ENCODE assay signal across 2 cellular contexts in the genomic region with DNA sequence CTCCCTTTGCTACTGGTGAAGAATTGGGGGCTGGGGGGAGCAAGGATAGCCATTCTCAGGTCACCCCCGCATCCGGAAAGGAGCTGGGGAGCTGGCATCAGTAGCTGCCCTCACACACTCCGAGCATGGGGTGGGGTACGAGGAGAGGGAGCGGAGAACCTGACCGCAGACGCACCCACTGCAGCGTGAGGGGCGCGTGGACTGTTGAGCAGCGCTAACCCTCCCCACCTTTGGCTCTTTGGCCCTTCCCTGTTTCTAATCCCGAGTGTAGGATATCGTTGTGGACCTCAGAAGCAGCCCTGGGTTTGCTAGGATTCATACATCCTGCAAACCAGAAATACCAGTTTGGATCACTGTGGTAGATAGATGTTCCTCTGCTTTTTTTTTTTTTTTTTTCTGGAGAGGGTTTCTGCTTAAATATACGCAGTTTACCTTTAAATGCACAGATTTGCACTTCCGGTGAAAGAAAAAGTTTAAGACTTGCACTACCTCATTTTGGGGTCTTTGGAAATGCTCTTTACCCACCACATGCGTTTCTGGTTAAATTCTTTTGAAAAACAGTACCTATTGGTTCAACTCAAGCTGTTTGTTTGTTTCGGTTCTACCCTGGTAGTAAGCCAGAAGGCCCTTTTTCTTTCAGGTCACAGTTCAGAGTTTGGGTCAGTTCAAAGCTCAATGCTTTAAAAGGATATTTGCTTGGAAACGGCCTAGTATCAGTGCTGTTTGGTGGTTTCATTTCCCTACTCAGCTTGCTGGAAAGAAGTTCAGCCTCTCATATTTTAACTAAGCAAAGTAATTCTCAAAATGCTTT.
A peak's percentile ranks its signal among the peaks of the same experiment; 100 is the strongest.
TF ChIP-seq lines count a peak whose summit lies in the region.

No MANE protein-coding gene starts in this region.

TF ChIP-seq in PFSK-1, 5 proteins besides CTCF, POLR2A, EP300 and RAD21:
- peak; percentile 38; the same call in 1 of the 2 replicates for TF ChIP-seq SIN3A (IDR thresholded peaks at IDR 0.05; ENCODE audit: borderline replicate concordance, insufficient read depth, low read length)
- TF ChIP-seq, protein P1, sequence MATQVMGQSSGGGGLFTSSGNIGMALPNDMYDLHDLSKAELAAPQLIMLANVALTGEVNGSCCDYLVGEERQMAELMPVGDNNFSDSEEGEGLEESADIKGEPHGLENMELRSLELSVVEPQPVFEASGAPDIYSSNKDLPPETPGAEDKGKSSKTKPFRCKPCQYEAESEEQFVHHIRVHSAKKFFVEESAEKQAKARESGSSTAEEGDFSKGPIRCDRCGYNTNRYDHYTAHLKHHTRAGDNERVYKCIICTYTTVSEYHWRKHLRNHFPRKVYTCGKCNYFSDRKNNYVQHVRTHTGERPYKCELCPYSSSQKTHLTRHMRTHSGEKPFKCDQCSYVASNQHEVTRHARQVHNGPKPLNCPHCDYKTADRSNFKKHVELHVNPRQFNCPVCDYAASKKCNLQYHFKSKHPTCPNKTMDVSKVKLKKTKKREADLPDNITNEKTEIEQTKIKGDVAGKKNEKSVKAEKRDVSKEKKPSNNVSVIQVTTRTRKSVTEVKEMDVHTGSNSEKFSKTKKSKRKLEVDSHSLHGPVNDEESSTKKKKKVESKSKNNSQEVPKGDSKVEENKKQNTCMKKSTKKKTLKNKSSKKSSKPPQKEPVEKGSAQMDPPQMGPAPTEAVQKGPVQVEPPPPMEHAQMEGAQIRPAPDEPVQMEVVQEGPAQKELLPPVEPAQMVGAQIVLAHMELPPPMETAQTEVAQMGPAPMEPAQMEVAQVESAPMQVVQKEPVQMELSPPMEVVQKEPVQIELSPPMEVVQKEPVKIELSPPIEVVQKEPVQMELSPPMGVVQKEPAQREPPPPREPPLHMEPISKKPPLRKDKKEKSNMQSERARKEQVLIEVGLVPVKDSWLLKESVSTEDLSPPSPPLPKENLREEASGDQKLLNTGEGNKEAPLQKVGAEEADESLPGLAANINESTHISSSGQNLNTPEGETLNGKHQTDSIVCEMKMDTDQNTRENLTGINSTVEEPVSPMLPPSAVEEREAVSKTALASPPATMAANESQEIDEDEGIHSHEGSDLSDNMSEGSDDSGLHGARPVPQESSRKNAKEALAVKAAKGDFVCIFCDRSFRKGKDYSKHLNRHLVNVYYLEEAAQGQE (IDR thresholded peaks at IDR 0.05; ENCODE audit: insufficient read depth in 1 of 2, low read depth in 2 of 2, low read length in 2 of 2): no peak

TF ChIP-seq in GM12878, 131 proteins besides CTCF, POLR2A, EP300 and RAD21 (continues in another document):
- no peak for TF ChIP-seq NFYA (IDR thresholded peaks at IDR 0.05; ENCODE audit: borderline replicate concordance, low read depth, low read length)
- no peak for TF ChIP-seq RBBP5 (conservative IDR thresholded peaks at IDR 0.05)
- no peak; the same call in 1 of the 2 replicates for TF ChIP-seq JUND (IDR thresholded peaks at IDR 0.05; ENCODE audit: low read depth, low read length)
- TF ChIP-seq SIN3A (IDR thresholded peaks at IDR 0.05; ENCODE audit: low read depth, low read length): no peak; the same call in 1 of the 2 replicates
- TF ChIP-seq, protein P2, sequence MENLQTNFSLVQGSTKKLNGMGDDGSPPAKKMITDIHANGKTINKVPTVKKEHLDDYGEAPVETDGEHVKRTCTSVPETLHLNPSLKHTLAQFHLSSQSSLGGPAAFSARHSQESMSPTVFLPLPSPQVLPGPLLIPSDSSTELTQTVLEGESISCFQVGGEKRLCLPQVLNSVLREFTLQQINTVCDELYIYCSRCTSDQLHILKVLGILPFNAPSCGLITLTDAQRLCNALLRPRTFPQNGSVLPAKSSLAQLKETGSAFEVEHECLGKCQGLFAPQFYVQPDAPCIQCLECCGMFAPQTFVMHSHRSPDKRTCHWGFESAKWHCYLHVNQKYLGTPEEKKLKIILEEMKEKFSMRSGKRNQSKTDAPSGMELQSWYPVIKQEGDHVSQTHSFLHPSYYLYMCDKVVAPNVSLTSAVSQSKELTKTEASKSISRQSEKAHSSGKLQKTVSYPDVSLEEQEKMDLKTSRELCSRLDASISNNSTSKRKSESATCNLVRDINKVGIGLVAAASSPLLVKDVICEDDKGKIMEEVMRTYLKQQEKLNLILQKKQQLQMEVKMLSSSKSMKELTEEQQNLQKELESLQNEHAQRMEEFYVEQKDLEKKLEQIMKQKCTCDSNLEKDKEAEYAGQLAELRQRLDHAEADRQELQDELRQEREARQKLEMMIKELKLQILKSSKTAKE (IDR thresholded peaks at IDR 0.05; ENCODE audit: low read depth, poor library complexity, severe bottlenecking): no peak
- 0 out of 2 replicates have a peak, but pooled peaks have one; percentile 14 for TF ChIP-seq IRF4 (IDR thresholded peaks at IDR 0.05; ENCODE audit: low read depth, low read length)
- TF ChIP-seq WRNIP1 (IDR thresholded peaks at IDR 0.05; ENCODE audit: borderline replicate concordance, low read depth, low read length): no peak
- peak; percentile 81; the same call in 1 of the 2 replicates for TF ChIP-seq TAF1 (IDR thresholded peaks at IDR 0.05; ENCODE audit: borderline replicate concordance, low read depth, low read length)
- 0 out of 2 replicates have a peak, but pooled peaks have one; percentile 8 for TF ChIP-seq YY1 (IDR thresholded peaks at IDR 0.05; ENCODE audit: low read depth, low read length)
- TF ChIP-seq SUPT20H (IDR thresholded peaks at IDR 0.05; ENCODE audit: borderline replicate concordance, control insufficient read depth, low read depth, low read length): no peak
- no peak for TF ChIP-seq SMAD5 (IDR thresholded peaks at IDR 0.05; ENCODE audit: low read depth)
- no peak for TF ChIP-seq SP1 (IDR thresholded peaks at IDR 0.05; ENCODE audit: low read depth, low read length)
- no peak for TF ChIP-seq NRF1 (conservative IDR thresholded peaks at IDR 0.05; ENCODE audit: low read depth, low read length)
- no peak for TF ChIP-seq GABPA (IDR thresholded peaks at IDR 0.05; ENCODE audit: low read depth)
- TF ChIP-seq, protein P3, sequence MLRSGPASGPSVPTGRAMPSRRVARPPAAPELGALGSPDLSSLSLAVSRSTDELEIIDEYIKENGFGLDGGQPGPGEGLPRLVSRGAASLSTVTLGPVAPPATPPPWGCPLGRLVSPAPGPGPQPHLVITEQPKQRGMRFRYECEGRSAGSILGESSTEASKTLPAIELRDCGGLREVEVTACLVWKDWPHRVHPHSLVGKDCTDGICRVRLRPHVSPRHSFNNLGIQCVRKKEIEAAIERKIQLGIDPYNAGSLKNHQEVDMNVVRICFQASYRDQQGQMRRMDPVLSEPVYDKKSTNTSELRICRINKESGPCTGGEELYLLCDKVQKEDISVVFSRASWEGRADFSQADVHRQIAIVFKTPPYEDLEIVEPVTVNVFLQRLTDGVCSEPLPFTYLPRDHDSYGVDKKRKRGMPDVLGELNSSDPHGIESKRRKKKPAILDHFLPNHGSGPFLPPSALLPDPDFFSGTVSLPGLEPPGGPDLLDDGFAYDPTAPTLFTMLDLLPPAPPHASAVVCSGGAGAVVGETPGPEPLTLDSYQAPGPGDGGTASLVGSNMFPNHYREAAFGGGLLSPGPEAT (IDR thresholded peaks at IDR 0.05; ENCODE audit: low read depth): no peak
- TF ChIP-seq, protein P4, sequence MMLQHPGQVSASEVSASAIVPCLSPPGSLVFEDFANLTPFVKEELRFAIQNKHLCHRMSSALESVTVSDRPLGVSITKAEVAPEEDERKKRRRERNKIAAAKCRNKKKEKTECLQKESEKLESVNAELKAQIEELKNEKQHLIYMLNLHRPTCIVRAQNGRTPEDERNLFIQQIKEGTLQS (IDR thresholded peaks at IDR 0.05; ENCODE audit: borderline replicate concordance, extremely low read depth, low read depth, low read length): no peak
- peak; percentile 32; the same call in 1 of the 2 replicates for TF ChIP-seq HDGF (IDR thresholded peaks at IDR 0.05)
- TF ChIP-seq, protein P5, sequence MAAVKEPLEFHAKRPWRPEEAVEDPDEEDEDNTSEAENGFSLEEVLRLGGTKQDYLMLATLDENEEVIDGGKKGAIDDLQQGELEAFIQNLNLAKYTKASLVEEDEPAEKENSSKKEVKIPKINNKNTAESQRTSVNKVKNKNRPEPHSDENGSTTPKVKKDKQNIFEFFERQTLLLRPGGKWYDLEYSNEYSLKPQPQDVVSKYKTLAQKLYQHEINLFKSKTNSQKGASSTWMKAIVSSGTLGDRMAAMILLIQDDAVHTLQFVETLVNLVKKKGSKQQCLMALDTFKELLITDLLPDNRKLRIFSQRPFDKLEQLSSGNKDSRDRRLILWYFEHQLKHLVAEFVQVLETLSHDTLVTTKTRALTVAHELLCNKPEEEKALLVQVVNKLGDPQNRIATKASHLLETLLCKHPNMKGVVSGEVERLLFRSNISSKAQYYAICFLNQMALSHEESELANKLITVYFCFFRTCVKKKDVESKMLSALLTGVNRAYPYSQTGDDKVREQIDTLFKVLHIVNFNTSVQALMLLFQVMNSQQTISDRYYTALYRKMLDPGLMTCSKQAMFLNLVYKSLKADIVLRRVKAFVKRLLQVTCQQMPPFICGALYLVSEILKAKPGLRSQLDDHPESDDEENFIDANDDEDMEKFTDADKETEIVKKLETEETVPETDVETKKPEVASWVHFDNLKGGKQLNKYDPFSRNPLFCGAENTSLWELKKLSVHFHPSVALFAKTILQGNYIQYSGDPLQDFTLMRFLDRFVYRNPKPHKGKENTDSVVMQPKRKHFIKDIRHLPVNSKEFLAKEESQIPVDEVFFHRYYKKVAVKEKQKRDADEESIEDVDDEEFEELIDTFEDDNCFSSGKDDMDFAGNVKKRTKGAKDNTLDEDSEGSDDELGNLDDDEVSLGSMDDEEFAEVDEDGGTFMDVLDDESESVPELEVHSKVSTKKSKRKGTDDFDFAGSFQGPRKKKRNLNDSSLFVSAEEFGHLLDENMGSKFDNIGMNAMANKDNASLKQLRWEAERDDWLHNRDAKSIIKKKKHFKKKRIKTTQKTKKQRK (IDR thresholded peaks at IDR 0.05; ENCODE audit: low read depth, low read length): no peak
- peak; percentile 48; the same call in 1 of the 2 replicates for TF ChIP-seq ZNF384 (IDR thresholded peaks at IDR 0.05; ENCODE audit: borderline replicate concordance, low read depth, low read length)
- TF ChIP-seq ZNF24 (IDR thresholded peaks at IDR 0.05): no peak
- no peak for TF ChIP-seq ZZZ3 (IDR thresholded peaks at IDR 0.05; ENCODE audit: control insufficient read depth, insufficient read length, low read depth)
- TF ChIP-seq, protein P6, sequence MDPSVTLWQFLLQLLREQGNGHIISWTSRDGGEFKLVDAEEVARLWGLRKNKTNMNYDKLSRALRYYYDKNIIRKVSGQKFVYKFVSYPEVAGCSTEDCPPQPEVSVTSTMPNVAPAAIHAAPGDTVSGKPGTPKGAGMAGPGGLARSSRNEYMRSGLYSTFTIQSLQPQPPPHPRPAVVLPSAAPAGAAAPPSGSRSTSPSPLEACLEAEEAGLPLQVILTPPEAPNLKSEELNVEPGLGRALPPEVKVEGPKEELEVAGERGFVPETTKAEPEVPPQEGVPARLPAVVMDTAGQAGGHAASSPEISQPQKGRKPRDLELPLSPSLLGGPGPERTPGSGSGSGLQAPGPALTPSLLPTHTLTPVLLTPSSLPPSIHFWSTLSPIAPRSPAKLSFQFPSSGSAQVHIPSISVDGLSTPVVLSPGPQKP (IDR thresholded peaks at IDR 0.05; ENCODE audit: low read depth, low read length): peak; percentile 40; the same call in 1 of the 2 replicates
- TF ChIP-seq HCFC1 (IDR thresholded peaks at IDR 0.05; ENCODE audit: low read length): no peak
- no peak for TF ChIP-seq ASH2L (IDR thresholded peaks at IDR 0.05; ENCODE audit: borderline replicate concordance, low read depth)
- no peak for TF ChIP-seq ZNF622 (IDR thresholded peaks at IDR 0.05)
- TF ChIP-seq BRCA1 (IDR thresholded peaks at IDR 0.05; ENCODE audit: low read depth, low read length): no peak
- TF ChIP-seq, protein P7, sequence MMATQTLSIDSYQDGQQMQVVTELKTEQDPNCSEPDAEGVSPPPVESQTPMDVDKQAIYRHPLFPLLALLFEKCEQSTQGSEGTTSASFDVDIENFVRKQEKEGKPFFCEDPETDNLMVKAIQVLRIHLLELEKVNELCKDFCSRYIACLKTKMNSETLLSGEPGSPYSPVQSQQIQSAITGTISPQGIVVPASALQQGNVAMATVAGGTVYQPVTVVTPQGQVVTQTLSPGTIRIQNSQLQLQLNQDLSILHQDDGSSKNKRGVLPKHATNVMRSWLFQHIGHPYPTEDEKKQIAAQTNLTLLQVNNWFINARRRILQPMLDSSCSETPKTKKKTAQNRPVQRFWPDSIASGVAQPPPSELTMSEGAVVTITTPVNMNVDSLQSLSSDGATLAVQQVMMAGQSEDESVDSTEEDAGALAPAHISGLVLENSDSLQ (IDR thresholded peaks at IDR 0.05): no peak
- TF ChIP-seq, protein P8, sequence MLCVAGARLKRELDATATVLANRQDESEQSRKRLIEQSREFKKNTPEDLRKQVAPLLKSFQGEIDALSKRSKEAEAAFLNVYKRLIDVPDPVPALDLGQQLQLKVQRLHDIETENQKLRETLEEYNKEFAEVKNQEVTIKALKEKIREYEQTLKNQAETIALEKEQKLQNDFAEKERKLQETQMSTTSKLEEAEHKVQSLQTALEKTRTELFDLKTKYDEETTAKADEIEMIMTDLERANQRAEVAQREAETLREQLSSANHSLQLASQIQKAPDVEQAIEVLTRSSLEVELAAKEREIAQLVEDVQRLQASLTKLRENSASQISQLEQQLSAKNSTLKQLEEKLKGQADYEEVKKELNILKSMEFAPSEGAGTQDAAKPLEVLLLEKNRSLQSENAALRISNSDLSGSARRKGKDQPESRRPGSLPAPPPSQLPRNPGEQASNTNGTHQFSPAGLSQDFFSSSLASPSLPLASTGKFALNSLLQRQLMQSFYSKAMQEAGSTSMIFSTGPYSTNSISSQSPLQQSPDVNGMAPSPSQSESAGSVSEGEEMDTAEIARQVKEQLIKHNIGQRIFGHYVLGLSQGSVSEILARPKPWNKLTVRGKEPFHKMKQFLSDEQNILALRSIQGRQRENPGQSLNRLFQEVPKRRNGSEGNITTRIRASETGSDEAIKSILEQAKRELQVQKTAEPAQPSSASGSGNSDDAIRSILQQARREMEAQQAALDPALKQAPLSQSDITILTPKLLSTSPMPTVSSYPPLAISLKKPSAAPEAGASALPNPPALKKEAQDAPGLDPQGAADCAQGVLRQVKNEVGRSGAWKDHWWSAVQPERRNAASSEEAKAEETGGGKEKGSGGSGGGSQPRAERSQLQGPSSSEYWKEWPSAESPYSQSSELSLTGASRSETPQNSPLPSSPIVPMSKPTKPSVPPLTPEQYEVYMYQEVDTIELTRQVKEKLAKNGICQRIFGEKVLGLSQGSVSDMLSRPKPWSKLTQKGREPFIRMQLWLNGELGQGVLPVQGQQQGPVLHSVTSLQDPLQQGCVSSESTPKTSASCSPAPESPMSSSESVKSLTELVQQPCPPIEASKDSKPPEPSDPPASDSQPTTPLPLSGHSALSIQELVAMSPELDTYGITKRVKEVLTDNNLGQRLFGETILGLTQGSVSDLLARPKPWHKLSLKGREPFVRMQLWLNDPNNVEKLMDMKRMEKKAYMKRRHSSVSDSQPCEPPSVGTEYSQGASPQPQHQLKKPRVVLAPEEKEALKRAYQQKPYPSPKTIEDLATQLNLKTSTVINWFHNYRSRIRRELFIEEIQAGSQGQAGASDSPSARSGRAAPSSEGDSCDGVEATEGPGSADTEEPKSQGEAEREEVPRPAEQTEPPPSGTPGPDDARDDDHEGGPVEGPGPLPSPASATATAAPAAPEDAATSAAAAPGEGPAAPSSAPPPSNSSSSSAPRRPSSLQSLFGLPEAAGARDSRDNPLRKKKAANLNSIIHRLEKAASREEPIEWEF (IDR thresholded peaks at IDR 0.05; ENCODE audit: insufficient replicate concordance, low read depth, low read length): no peak
- TF ChIP-seq MEF2A (IDR thresholded peaks at IDR 0.05; ENCODE audit: insufficient read depth, low read depth, low read length): no peak
- TF ChIP-seq MTA3 (IDR thresholded peaks at IDR 0.05; ENCODE audit: borderline replicate concordance, low read length): no peak
- TF ChIP-seq RFX5 (IDR thresholded peaks at IDR 0.05; ENCODE audit: low read depth, low read length): no peak
- no peak for TF ChIP-seq ESRRA (IDR thresholded peaks at IDR 0.05; ENCODE audit: low read length)
